Comparison of ENCODE assay signal across 1 cellular context in genomic region chr2:42116195-42117181, GRCh38.
TF ChIP-seq lines count a peak whose summit lies in the region.

No MANE protein-coding gene starts in this region.

TF ChIP-seq in HepG2, 621 proteins besides CTCF, POLR2A, EP300 and RAD21 (continued from another document and continues in another):
- TF ChIP-seq ZNF407 (CRISPR knock-in tag; IDR thresholded peaks at IDR 0.05; ENCODE audit: not compliant biosample characterization): no peak
- no peak for TF ChIP-seq TMF1 (CRISPR knock-in tag; IDR thresholded peaks at IDR 0.05; ENCODE audit: low read depth)
- TF ChIP-seq SRSF1 (optimal IDR thresholded peaks at IDR 0.05; ENCODE audit: low read depth, low read length): no peak
- TF ChIP-seq FOXJ3 (CRISPR knock-in tag; IDR thresholded peaks at IDR 0.05; ENCODE audit: borderline replicate concordance): peak; percentile 95
- TF ChIP-seq PRMT3 (CRISPR knock-in tag; IDR thresholded peaks at IDR 0.05; ENCODE audit: borderline replicate concordance, low read depth): no peak
- TF ChIP-seq ZNF350 (CRISPR knock-in tag; IDR thresholded peaks at IDR 0.05; ENCODE audit: borderline replicate concordance, low read depth): no peak
- no peak for TF ChIP-seq ZNF282 (IDR thresholded peaks at IDR 0.05; ENCODE audit: partially characterized antibody)
- TF ChIP-seq ZNF496 (CRISPR knock-in tag; IDR thresholded peaks at IDR 0.05; ENCODE audit: insufficient replicate concordance): no peak
- no peak for TF ChIP-seq ZNF230 (CRISPR knock-in tag; IDR thresholded peaks at IDR 0.05)
- TF ChIP-seq, protein P1, sequence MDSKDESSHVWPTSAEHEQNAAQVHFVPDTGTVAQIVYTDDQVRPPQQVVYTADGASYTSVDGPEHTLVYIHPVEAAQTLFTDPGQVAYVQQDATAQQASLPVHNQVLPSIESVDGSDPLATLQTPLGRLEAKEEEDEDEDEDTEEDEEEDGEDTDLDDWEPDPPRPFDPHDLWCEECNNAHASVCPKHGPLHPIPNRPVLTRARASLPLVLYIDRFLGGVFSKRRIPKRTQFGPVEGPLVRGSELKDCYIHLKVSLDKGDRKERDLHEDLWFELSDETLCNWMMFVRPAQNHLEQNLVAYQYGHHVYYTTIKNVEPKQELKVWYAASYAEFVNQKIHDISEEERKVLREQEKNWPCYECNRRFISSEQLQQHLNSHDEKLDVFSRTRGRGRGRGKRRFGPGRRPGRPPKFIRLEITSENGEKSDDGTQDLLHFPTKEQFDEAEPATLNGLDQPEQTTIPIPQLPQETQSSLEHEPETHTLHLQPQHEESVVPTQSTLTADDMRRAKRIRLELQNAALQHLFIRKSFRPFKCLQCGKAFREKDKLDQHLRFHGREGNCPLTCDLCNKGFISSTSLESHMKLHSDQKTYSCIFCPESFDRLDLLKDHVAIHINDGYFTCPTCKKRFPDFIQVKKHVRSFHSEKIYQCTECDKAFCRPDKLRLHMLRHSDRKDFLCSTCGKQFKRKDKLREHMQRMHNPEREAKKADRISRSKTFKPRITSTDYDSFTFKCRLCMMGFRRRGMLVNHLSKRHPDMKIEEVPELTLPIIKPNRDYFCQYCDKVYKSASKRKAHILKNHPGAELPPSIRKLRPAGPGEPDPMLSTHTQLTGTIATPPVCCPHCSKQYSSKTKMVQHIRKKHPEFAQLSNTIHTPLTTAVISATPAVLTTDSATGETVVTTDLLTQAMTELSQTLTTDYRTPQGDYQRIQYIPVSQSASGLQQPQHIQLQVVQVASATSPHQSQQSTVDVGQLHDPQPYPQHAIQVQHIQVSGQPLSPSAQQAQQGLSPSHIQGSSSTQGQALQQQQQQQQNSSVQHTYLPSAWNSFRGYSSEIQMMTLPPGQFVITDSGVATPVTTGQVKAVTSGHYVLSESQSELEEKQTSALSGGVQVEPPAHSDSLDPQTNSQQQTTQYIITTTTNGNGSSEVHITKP (CRISPR knock-in tag; IDR thresholded peaks at IDR 0.05; ENCODE audit: low read depth): no peak
- no peak for TF ChIP-seq ZNF337 (CRISPR knock-in tag; IDR thresholded peaks at IDR 0.05; ENCODE audit: borderline replicate concordance, low read depth)
- no peak for TF ChIP-seq NFKB2 (CRISPR knock-in tag; IDR thresholded peaks at IDR 0.05; ENCODE audit: borderline replicate concordance)
- TF ChIP-seq ZNF780A (CRISPR knock-in tag; IDR thresholded peaks at IDR 0.05): no peak
- no peak for TF ChIP-seq ZNF619 (CRISPR knock-in tag; IDR thresholded peaks at IDR 0.05)
- TF ChIP-seq ZSCAN12 (CRISPR knock-in tag; IDR thresholded peaks at IDR 0.05): 0 out of 2 replicates have a peak, but pooled peaks have one; percentile 24
- TF ChIP-seq, protein P2, sequence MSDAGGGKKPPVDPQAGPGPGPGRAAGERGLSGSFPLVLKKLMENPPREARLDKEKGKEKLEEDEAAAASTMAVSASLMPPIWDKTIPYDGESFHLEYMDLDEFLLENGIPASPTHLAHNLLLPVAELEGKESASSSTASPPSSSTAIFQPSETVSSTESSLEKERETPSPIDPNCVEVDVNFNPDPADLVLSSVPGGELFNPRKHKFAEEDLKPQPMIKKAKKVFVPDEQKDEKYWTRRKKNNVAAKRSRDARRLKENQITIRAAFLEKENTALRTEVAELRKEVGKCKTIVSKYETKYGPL (CRISPR knock-in tag; IDR thresholded peaks at IDR 0.05): no peak
- no peak for TF ChIP-seq ZNF678 (CRISPR knock-in tag; IDR thresholded peaks at IDR 0.05)
- TF ChIP-seq, protein P3, sequence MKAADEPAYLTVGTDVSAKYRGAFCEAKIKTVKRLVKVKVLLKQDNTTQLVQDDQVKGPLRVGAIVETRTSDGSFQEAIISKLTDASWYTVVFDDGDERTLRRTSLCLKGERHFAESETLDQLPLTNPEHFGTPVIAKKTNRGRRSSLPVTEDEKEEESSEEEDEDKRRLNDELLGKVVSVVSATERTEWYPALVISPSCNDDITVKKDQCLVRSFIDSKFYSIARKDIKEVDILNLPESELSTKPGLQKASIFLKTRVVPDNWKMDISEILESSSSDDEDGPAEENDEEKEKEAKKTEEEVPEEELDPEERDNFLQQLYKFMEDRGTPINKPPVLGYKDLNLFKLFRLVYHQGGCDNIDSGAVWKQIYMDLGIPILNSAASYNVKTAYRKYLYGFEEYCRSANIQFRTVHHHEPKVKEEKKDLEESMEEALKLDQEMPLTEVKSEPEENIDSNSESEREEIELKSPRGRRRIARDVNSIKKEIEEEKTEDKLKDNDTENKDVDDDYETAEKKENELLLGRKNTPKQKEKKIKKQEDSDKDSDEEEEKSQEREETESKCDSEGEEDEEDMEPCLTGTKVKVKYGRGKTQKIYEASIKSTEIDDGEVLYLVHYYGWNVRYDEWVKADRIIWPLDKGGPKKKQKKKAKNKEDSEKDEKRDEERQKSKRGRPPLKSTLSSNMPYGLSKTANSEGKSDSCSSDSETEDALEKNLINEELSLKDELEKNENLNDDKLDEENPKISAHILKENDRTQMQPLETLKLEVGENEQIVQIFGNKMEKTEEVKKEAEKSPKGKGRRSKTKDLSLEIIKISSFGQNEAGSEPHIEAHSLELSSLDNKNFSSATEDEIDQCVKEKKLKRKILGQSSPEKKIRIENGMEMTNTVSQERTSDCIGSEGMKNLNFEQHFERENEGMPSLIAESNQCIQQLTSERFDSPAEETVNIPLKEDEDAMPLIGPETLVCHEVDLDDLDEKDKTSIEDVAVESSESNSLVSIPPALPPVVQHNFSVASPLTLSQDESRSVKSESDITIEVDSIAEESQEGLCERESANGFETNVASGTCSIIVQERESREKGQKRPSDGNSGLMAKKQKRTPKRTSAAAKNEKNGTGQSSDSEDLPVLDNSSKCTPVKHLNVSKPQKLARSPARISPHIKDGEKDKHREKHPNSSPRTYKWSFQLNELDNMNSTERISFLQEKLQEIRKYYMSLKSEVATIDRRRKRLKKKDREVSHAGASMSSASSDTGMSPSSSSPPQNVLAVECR (CRISPR knock-in tag; IDR thresholded peaks at IDR 0.05; ENCODE audit: borderline replicate concordance): peak; percentile 37; the same call in 1 of the 2 replicates
- TF ChIP-seq ZNF609 (CRISPR knock-in tag; IDR thresholded peaks at IDR 0.05; ENCODE audit: borderline replicate concordance): peak; percentile 89; the same call in 1 of the 2 replicates
- peak; percentile 97 for TF ChIP-seq AHDC1 (CRISPR knock-in tag; IDR thresholded peaks at IDR 0.05; ENCODE audit: borderline replicate concordance)
- TF ChIP-seq SMARCC2 (IDR thresholded peaks at IDR 0.05): no peak
- TF ChIP-seq, protein P4, sequence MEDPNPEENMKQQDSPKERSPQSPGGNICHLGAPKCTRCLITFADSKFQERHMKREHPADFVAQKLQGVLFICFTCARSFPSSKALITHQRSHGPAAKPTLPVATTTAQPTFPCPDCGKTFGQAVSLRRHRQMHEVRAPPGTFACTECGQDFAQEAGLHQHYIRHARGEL (CRISPR knock-in tag; IDR thresholded peaks at IDR 0.05): no peak
